ENCODE assay signal across 9 cellular contexts in genomic region chr19:54481326-54481930, GRCh38. TPM values are rescaled to one million over a fixed set of nuclear protein-coding genes. Genes with fewer than 3 reads are reported as not detected.
DNase-seq lines count a peak whose midpoint lies in the region; ATAC-seq, FAIRE-seq and TF ChIP-seq lines count a peak whose summit lies in the region.
"Had no signal": no experiment of that assay in that cellular context is flagged by ENCODE, and none has a peak within 500 bp of the region (broad histone marks: within the 10 kb centered on the region; RNA-seq: fewer than 3 reads in every experiment).

No MANE protein-coding gene starts in this region.

- H4K8ac ChIP-seq in IMR-90 (ENCODE audit: low read depth in 2 of 2, low read length in 2 of 2), result no peak overlapping the region

- no peak overlapping the region; the same call in 1 of the 2 replicates for H3K4me2 ChIP-seq in IMR-90 (ENCODE audit: low read depth, low read length)
- H3K4me2 ChIP-seq in HepG2 (ENCODE audit: low read depth, low read length), result no peak overlapping the region

- TF ChIP-seq POLR2A in IMR-90 (IDR thresholded peaks at IDR 0.05; ENCODE audit: low read depth, low read length) (no peak), HepG2 (IDR thresholded peaks at IDR 0.05; ENCODE audit: insufficient read depth in 1 of 2, low read depth in 2 of 2, low read length in 2 of 2) (no peak), uterus (IDR thresholded peaks at IDR 0.05) (no peak)

- no peak overlapping the region for H4K91ac ChIP-seq in IMR-90 (ENCODE audit: insufficient read depth, low read depth, low read length)

- no peak overlapping the region for H2BK20ac ChIP-seq in IMR-90 (ENCODE audit: low read depth, low read length)

- intact Hi-C loops in IMR-90 (cut with micrococcal nuclease), result loop anchor here (1.0 kb wide), 1 partner anchor 195 kb away; no protein-coding TSS in a partner anchor
- intact Hi-C loops in HepG2 (cut with micrococcal nuclease; ENCODE audit: unreplicated experiment), result no loop called here
- intact Hi-C loops in uterus (cut with DNase I; ENCODE audit: low total_unique reads), result no loop called here

- in situ Hi-C loops in IMR-90 (cut with MboI; ENCODE audit: low sequenced_read_pairs) (no loop called here), HepG2 (cut with HindIII; ENCODE audit: extremely low pct_ligation_motif_present, low pct_unique_long_range_greater_than_20kb) (no loop called here)

- no TSS peak for BruUV-seq in IMR-90 (replicated peaks; lab: Mats Ljungman, UMichigan)
- BruUV-seq in HepG2 (replicated peaks; lab: Mats Ljungman, UMichigan), result no TSS peak

- H4K5ac ChIP-seq in IMR-90 (ENCODE audit: low read depth, low read length), result no peak overlapping the region

- H4K20me1 ChIP-seq in IMR-90 (ENCODE audit: insufficient read depth, low read length), result no peaks in the 10 kb centered on the region
- no peaks in the 10 kb centered on the region for H4K20me1 ChIP-seq in HepG2 (ENCODE audit: insufficient read depth, low read length)

- POLR2A ChIA-PET in IMR-90 (lab: Charles Lee; ENCODE audit: unreplicated experiment), result no interaction called here
- POLR2A ChIA-PET in RWPE1 (lab: Yijun Ruan, JAX; ENCODE audit: low non-redundant PET), result no interaction called here
- POLR2A ChIA-PET in HepG2 (lab: Yijun Ruan, JAX), result no interaction called here

- H3K27ac ChIP-seq in IMR-90 (ENCODE audit: insufficient read depth, low read length), result no peak overlapping the region
- H3K27ac ChIP-seq in RWPE1, result no peak overlapping the region
- H3K27ac ChIP-seq in HepG2 (ENCODE audit: extremely low read length, insufficient read depth, low read length), result no peak overlapping the region
- no peak overlapping the region for H3K27ac ChIP-seq in uterus

- no peaks in the 10 kb centered on the region for H3K79me2 ChIP-seq in HepG2 (ENCODE audit: insufficient read depth, low read length)

- no peaks in the 10 kb centered on the region for H3K79me1 ChIP-seq in IMR-90 (ENCODE audit: low read depth in 1 of 2, low read length in 2 of 2)

- H2BK15ac ChIP-seq in IMR-90 (ENCODE audit: low read depth, low read length), result no peak overlapping the region

- H3K18ac ChIP-seq in IMR-90 (ENCODE audit: low read depth, low read length), result no peak overlapping the region

- WGBS in IMR-90 (ENCODE audit: extremely low coverage in 2 of 2, insufficient read length in 1 of 2), 2 experiments, result no CpG with 5 or more reads among the region's 16 CpGs
- 8% methylated on average over 16 of the region's 16 CpGs for WGBS in HepG2 (ENCODE audit: low lambda C conversion rate)

- DNase-seq in NCI-H1694 treated with DMSO at 0.1 percent for 48 hours (lab: John Stamatoyannopoulos, UW) (peak; percentile 57), NCI-H1694 (lab: John Stamatoyannopoulos, UW) (no peak), IMR-90 (peak; percentile 33), RWPE1 (ENCODE audit: low spot score) (peak; percentile 42), cardiac fibroblast (ENCODE audit: low read depth in 2 of 2) (peak; percentile 40 to 58), HepG2 (ENCODE audit: low spot score) (peak; percentile 49), uterus (no peak)

- no peak overlapping the region for H2BK120ac ChIP-seq in IMR-90 (ENCODE audit: low read depth, low read length)

- 0 out of 2 replicates have a peak, but pooled peaks cover 2% of the 10 kb centered on the region for H3K27me3 ChIP-seq in IMR-90 (ENCODE audit: control insufficient read depth, insufficient read depth, low read length)
- H3K27me3 ChIP-seq in HepG2 (ENCODE audit: control insufficient read depth in 1 of 2, insufficient read depth in 2 of 2, low read length in 2 of 2), result no peaks in the 10 kb centered on the region
- no peaks in the 10 kb centered on the region for H3K27me3 ChIP-seq in uterus

- ATAC-seq in IMR-90 (ENCODE audit: low read depth), result peak; percentile 72; the same call in 1 of the 2 replicates
- peak; percentile 50; the same call in 2 of the 3 replicates for ATAC-seq in HepG2
- ATAC-seq in HG02938 (IDR thresholded peaks at IDR 0.05; ENCODE audit: unreplicated experiment), result no peak

- H3K56ac ChIP-seq in IMR-90 (ENCODE audit: extremely low read depth, insufficient read depth, low read length), result no peak overlapping the region

- H3K9me3 ChIP-seq in IMR-90 (ENCODE audit: control insufficient read depth, insufficient read depth, low read length) (no peaks in the 10 kb centered on the region), HepG2 (ENCODE audit: low read length) (no peaks in the 10 kb centered on the region), uterus (no peaks in the 10 kb centered on the region)

- dilution Hi-C loops in IMR-90 (cut with HindIII; ENCODE audit: low sequenced_read_pairs, unreplicated experiment), result no loop called here

- H3K36me3 ChIP-seq in IMR-90 (ENCODE audit: control insufficient read depth, insufficient read depth, low read length) (no peaks in the 10 kb centered on the region), HepG2 (replicated peaks in 1 of 2; ENCODE audit: control insufficient read depth in 1 of 2, insufficient read depth in 2 of 2, low read length in 2 of 2) (no peaks in the 10 kb centered on the region), uterus (no peaks in the 10 kb centered on the region)

- no peak overlapping the region for H3K4ac ChIP-seq in IMR-90 (ENCODE audit: low read depth, low read length)

- no peak overlapping the region for H2BK5ac ChIP-seq in IMR-90 (ENCODE audit: low read depth, low read length, poor library complexity, severe bottlenecking)

- TF ChIP-seq CTCF in IMR-90 (conservative IDR thresholded peaks at IDR 0.05; ENCODE audit: low read depth, low read length) (peak; percentile 60), RWPE1 (conservative IDR thresholded peaks at IDR 0.05; ENCODE audit: low read depth) (peak; percentile 80), cardiac fibroblast (IDR thresholded peaks at IDR 0.05; ENCODE audit: low read depth, low read length) (peak; percentile 63), HepG2 (CRISPR knock-in tag; IDR thresholded peaks at IDR 0.05) (peak; percentile 88), uterus (IDR thresholded peaks at IDR 0.05) (peak; percentile 20 to 55 (median 40))

- TF ChIP-seq EP300 in HepG2 (IDR thresholded peaks at IDR 0.05; ENCODE audit: low read depth in 2 of 2, low read length in 2 of 2) (no peak), HepG2 (CRISPR knock-in tag; IDR thresholded peaks at IDR 0.05; ENCODE audit: borderline replicate concordance) (no peak)

- no peak overlapping the region for H2AK9ac ChIP-seq in IMR-90 (replicated peaks; ENCODE audit: low read depth, low read length, poor library complexity)

- no peaks in the 10 kb centered on the region for H3K9me1 ChIP-seq in IMR-90 (ENCODE audit: insufficient read depth, low read length)

- H2AK5ac ChIP-seq in IMR-90 (ENCODE audit: low read depth, low read length), result no peak overlapping the region

- CTCF ChIA-PET in IMR-90 (lab: Yijun Ruan, JAX), result interaction anchor here (0.5 to 1.8 kb wide), 10 partner anchors 8 to 1779 kb away, joined by 3 to 8 read pairs (median 4); partner anchors contain the start of gene CDC42EP5
- CTCF ChIA-PET in RWPE1 (lab: Yijun Ruan, JAX), result interaction anchor here (0.7 to 1.7 kb wide), 7 partner anchors 8 to 610 kb away, joined by 3 to 5 read pairs (median 3); partner anchors contain the start of gene CDC42EP5
- CTCF ChIA-PET in HepG2 (lab: Yijun Ruan, JAX; ENCODE audit: low intra/inter-chr PET ratio, low total read pairs), result interaction anchor here (0.8 kb wide), 1 partner anchor 195 kb away, joined by 4 read pairs; no protein-coding TSS in a partner anchor

- H3K9ac ChIP-seq in IMR-90 (ENCODE audit: low read depth, low read length) (no peak overlapping the region), HepG2 (ENCODE audit: insufficient read depth, low read depth, low read length) (no peak overlapping the region)

- H3K14ac ChIP-seq in IMR-90 (replicated peaks; ENCODE audit: low read depth, low read length), result no peak overlapping the region

- H2AFZ ChIP-seq in IMR-90 (replicated peaks; ENCODE audit: low read length, poor library complexity) (peak overlapping the region; percentile 71), HepG2 (ENCODE audit: low read length) (no peak overlapping the region)

- peak; percentile 75 for FAIRE-seq in HepG2 (lab: Jason Lieb, UNC)

- TF ChIP-seq RAD21 in IMR-90 (IDR thresholded peaks at IDR 0.05; ENCODE audit: low read length), result peak; percentile 51
- TF ChIP-seq RAD21 in HepG2 (CRISPR knock-in tag; IDR thresholded peaks at IDR 0.05), result no peak

- no peak overlapping the region for H3K23ac ChIP-seq in IMR-90 (ENCODE audit: low read depth, low read length)

- no peak overlapping the region for H3K4me3 ChIP-seq in IMR-90 (ENCODE audit: insufficient read depth, low read depth, low read length)
- H3K4me3 ChIP-seq in cardiac fibroblast (replicated peaks in 1 of 2; ENCODE audit: low read depth in 2 of 2, low read length in 2 of 2), result no peak overlapping the region
- H3K4me3 ChIP-seq in HepG2 (replicated peaks in 1 of 3; ENCODE audit: insufficient read depth in 1 of 3, low read depth in 2 of 3, low read length in 3 of 3), result no peak overlapping the region
- H3K4me3 ChIP-seq in uterus, result no peak overlapping the region

- H3K4me1 ChIP-seq in IMR-90 (ENCODE audit: control insufficient read depth, insufficient read depth, low read length), result no peaks in the 10 kb centered on the region
- peaks cover 18% of the 10 kb centered on the region for H3K4me1 ChIP-seq in HepG2 (ENCODE audit: insufficient read depth, low read length)
- no peaks in the 10 kb centered on the region for H3K4me1 ChIP-seq in uterus

RNA-seq across cellular contexts. Expression of gene CDC42EP5, which starts 8.3 kb away (rescaled TPM):
- total RNA-seq in IMR-90 (2012; rRNA removed) (7.2 and 7.8 TPM in 2 replicates), HepG2 (2016; rRNA removed; fragmentation: Illumina TruSeq; extraction: Trizol) (0.83 and 1.6 TPM in 2 replicates), uterus (10 to 100 TPM in 2 of 4 donors, 1 to 10 TPM in 2; 1.8 to 39.8 (median 16.1) TPM)
- polyA plus RNA-seq in IMR-90 (2012; rRNA removed) (25.3 and 45.3 TPM in 2 replicates), HepG2 (2011; rRNA removed) (0.34 and 0.41 TPM in 2 replicates)
- 68.0 and 69.8 TPM in 2 replicates for polyA plus RNA-seq in IMR-90 (2012; cell fraction: cytosol; rRNA removed)
- polyA plus RNA-seq in IMR-90 (2012; cell fraction: nucleus; rRNA removed; ENCODE audit: low replicate concordance), result 13.3 and 20.0 TPM in 2 replicates
- 1.4 and 3.2 TPM in 2 replicates for total RNA-seq in HepG2 (2016; cell fraction: cytosol; rRNA removed; fragmentation: Illumina TruSeq; extraction: Trizol; ENCODE audit: low read depth)
- total RNA-seq in HepG2 (2016; cell fraction: insoluble cytoplasmic fraction; rRNA removed; fragmentation: Illumina TruSeq; extraction: Trizol), result 1.00 and 1.6 TPM in 2 replicates
- total RNA-seq in HepG2 (2016; cell fraction: membrane; rRNA removed; fragmentation: Illumina TruSeq; extraction: Trizol), result 1.4 and 1.9 TPM in 2 replicates
- total RNA-seq in HepG2 (2016; cell fraction: nucleus; rRNA removed; fragmentation: Illumina TruSeq; extraction: Trizol), result not detected in 2 replicates
- 0.37 and 0.90 TPM in 2 replicates for polyA plus RNA-seq in HepG2 (2011; cell fraction: cytosol; rRNA removed)
- 0.35 and 0.56 TPM in 2 replicates for polyA plus RNA-seq in HepG2 (2011; cell fraction: nucleus; rRNA removed)
- 0.92 and 0.97 TPM in 2 replicates for polyA plus RNA-seq in HepG2 (2012)
- polyA plus RNA-seq in HepG2 (2016; cell fraction: cytosol; fragmentation: Illumina TruSeq; extraction: Trizol; ENCODE audit: low read depth), result 2.2 and 4.1 TPM in 2 replicates
- 2.3 and 3.1 TPM in 2 replicates for polyA plus RNA-seq in HepG2 (2016; cell fraction: insoluble cytoplasmic fraction; fragmentation: Illumina TruSeq; extraction: Trizol; ENCODE audit: low read depth)
- 4.7 and 5.9 TPM in 2 replicates for polyA plus RNA-seq in HepG2 (2016; cell fraction: membrane; fragmentation: Illumina TruSeq; extraction: Trizol; ENCODE audit: low read depth)
- polyA plus RNA-seq in HepG2 (2016; cell fraction: nucleus; fragmentation: Illumina TruSeq; extraction: Trizol; ENCODE audit: insufficient read depth, low read depth), result 1.2 and 2.4 TPM in 2 replicates
- 0.54 TPM in 1 of 2 replicates, not detected in the other for polyA minus RNA-seq in HepG2 (2011; rRNA and poly(A)+ RNA removed; ENCODE audit: low replicate concordance)
- 0.79 TPM in 1 of 2 replicates, not detected in the other for polyA minus RNA-seq in HepG2 (2011; cell fraction: cytosol; rRNA and poly(A)+ RNA removed)
- not detected in 2 replicates for polyA minus RNA-seq in HepG2 (2011; cell fraction: nucleus; rRNA and poly(A)+ RNA removed)
- polyA plus RNA-seq: CD8-positive, alpha-beta memory T cell had no signal

RNA-seq across cellular contexts. Expression of gene LENG9, which starts 17.9 kb away (rescaled TPM):
- total RNA-seq in IMR-90 (2012; rRNA removed) (0.83 and 1.1 TPM in 2 replicates), HepG2 (2016; rRNA removed; fragmentation: Illumina TruSeq; extraction: Trizol) (1.5 and 2.9 TPM in 2 replicates), uterus (1 to 10 TPM in 3 of 4 donors, not detected in 1; 3.7 to 7.1 (median 3.8) TPM)
- polyA plus RNA-seq in IMR-90 (2012; rRNA removed) (0.69 and 0.94 TPM in 2 replicates), HepG2 (2011; rRNA removed) (0.75 and 1.2 TPM in 2 replicates)
- 0.29 and 1.4 TPM in 2 replicates for polyA plus RNA-seq in IMR-90 (2012; cell fraction: cytosol; rRNA removed)
- 0.34 and 0.86 TPM in 2 replicates for polyA plus RNA-seq in IMR-90 (2012; cell fraction: nucleus; rRNA removed; ENCODE audit: low replicate concordance)
- 0.88 and 1.1 TPM in 2 replicates for total RNA-seq in HepG2 (2016; cell fraction: cytosol; rRNA removed; fragmentation: Illumina TruSeq; extraction: Trizol; ENCODE audit: low read depth)
- total RNA-seq in HepG2 (2016; cell fraction: insoluble cytoplasmic fraction; rRNA removed; fragmentation: Illumina TruSeq; extraction: Trizol), result 1.8 and 2.6 TPM in 2 replicates
- total RNA-seq in HepG2 (2016; cell fraction: membrane; rRNA removed; fragmentation: Illumina TruSeq; extraction: Trizol), result 1.8 and 2.1 TPM in 2 replicates
- 1.9 and 2.7 TPM in 2 replicates for total RNA-seq in HepG2 (2016; cell fraction: nucleus; rRNA removed; fragmentation: Illumina TruSeq; extraction: Trizol)
- 0.86 and 1.8 TPM in 2 replicates for polyA plus RNA-seq in HepG2 (2011; cell fraction: cytosol; rRNA removed)
- 1.7 TPM in 2 replicates for polyA plus RNA-seq in HepG2 (2011; cell fraction: nucleus; rRNA removed)
- 1.5 and 1.8 TPM in 2 replicates for polyA plus RNA-seq in HepG2 (2012)
- polyA plus RNA-seq in HepG2 (2016; cell fraction: cytosol; fragmentation: Illumina TruSeq; extraction: Trizol; ENCODE audit: low read depth), result 0.32 and 0.38 TPM in 2 replicates
- polyA plus RNA-seq in HepG2 (2016; cell fraction: insoluble cytoplasmic fraction; fragmentation: Illumina TruSeq; extraction: Trizol; ENCODE audit: low read depth), result 1.4 and 1.5 TPM in 2 replicates
- polyA plus RNA-seq in HepG2 (2016; cell fraction: membrane; fragmentation: Illumina TruSeq; extraction: Trizol; ENCODE audit: low read depth), result 0.65 and 1.0 TPM in 2 replicates
- polyA plus RNA-seq in HepG2 (2016; cell fraction: nucleus; fragmentation: Illumina TruSeq; extraction: Trizol; ENCODE audit: insufficient read depth, low read depth), result 0.95 and 1.2 TPM in 2 replicates
- polyA minus RNA-seq in HepG2 (2011; rRNA and poly(A)+ RNA removed; ENCODE audit: low replicate concordance), result 5.7 and 6.2 TPM in 2 replicates
- polyA minus RNA-seq in HepG2 (2011; cell fraction: cytosol; rRNA and poly(A)+ RNA removed), result 3.4 and 3.7 TPM in 2 replicates
- polyA minus RNA-seq in HepG2 (2011; cell fraction: nucleus; rRNA and poly(A)+ RNA removed), result 2.7 and 3.9 TPM in 2 replicates

RNA-seq across cellular contexts. Expression of gene LAIR2, which starts 21.2 kb away (rescaled TPM):
- total RNA-seq in IMR-90 (2012; rRNA removed) (not detected in 2 replicates), HepG2 (2016; rRNA removed; fragmentation: Illumina TruSeq; extraction: Trizol) (0.76 and 1.3 TPM in 2 replicates), uterus (not detected)
- polyA plus RNA-seq in IMR-90 (2012; rRNA removed) (not detected in 2 replicates), HepG2 (2011; rRNA removed) (1.9 and 3.6 TPM in 2 replicates)
- not detected in 2 replicates for polyA plus RNA-seq in IMR-90 (2012; cell fraction: cytosol; rRNA removed)
- not detected in 2 replicates for polyA plus RNA-seq in IMR-90 (2012; cell fraction: nucleus; rRNA removed; ENCODE audit: low replicate concordance)
- total RNA-seq in HepG2 (2016; cell fraction: cytosol; rRNA removed; fragmentation: Illumina TruSeq; extraction: Trizol; ENCODE audit: low read depth), result 0.81 and 1.1 TPM in 2 replicates
- 0.92 and 0.93 TPM in 2 replicates for total RNA-seq in HepG2 (2016; cell fraction: insoluble cytoplasmic fraction; rRNA removed; fragmentation: Illumina TruSeq; extraction: Trizol)
- 0.34 and 0.46 TPM in 2 replicates for total RNA-seq in HepG2 (2016; cell fraction: membrane; rRNA removed; fragmentation: Illumina TruSeq; extraction: Trizol)
- not detected in 2 replicates for total RNA-seq in HepG2 (2016; cell fraction: nucleus; rRNA removed; fragmentation: Illumina TruSeq; extraction: Trizol)
- polyA plus RNA-seq in HepG2 (2011; cell fraction: cytosol; rRNA removed), result 1.6 and 2.5 TPM in 2 replicates
- 1.1 TPM in 1 of 2 replicates, not detected in the other for polyA plus RNA-seq in HepG2 (2011; cell fraction: nucleus; rRNA removed)
- polyA plus RNA-seq in HepG2 (2012), result 0.46 and 0.76 TPM in 2 replicates
- 1.2 and 1.3 TPM in 2 replicates for polyA plus RNA-seq in HepG2 (2016; cell fraction: cytosol; fragmentation: Illumina TruSeq; extraction: Trizol; ENCODE audit: low read depth)
- polyA plus RNA-seq in HepG2 (2016; cell fraction: insoluble cytoplasmic fraction; fragmentation: Illumina TruSeq; extraction: Trizol; ENCODE audit: low read depth), result 0.67 TPM in 1 of 2 replicates, not detected in the other
- polyA plus RNA-seq in HepG2 (2016; cell fraction: membrane; fragmentation: Illumina TruSeq; extraction: Trizol; ENCODE audit: low read depth), result 0.65 TPM in 1 of 2 replicates, not detected in the other
- 1.3 and 2.0 TPM in 2 replicates for polyA plus RNA-seq in HepG2 (2016; cell fraction: nucleus; fragmentation: Illumina TruSeq; extraction: Trizol; ENCODE audit: insufficient read depth, low read depth)
- not detected in 2 replicates for polyA minus RNA-seq in HepG2 (2011; rRNA and poly(A)+ RNA removed; ENCODE audit: low replicate concordance)
- polyA minus RNA-seq in HepG2 (2011; cell fraction: cytosol; rRNA and poly(A)+ RNA removed), result not detected in 2 replicates
- not detected in 2 replicates for polyA minus RNA-seq in HepG2 (2011; cell fraction: nucleus; rRNA and poly(A)+ RNA removed)

RNA-seq across cellular contexts. Expression of gene LENG8, which starts 32.4 kb away (rescaled TPM):
- 17.5 and 21.1 TPM in 2 replicates for total RNA-seq in IMR-90 (2012; rRNA removed)
- 93.9 and 108 TPM in 2 replicates for polyA plus RNA-seq in IMR-90 (2012; rRNA removed)
- polyA plus RNA-seq in IMR-90 (2012; cell fraction: cytosol; rRNA removed), result 13.4 and 19.9 TPM in 2 replicates
- polyA plus RNA-seq in IMR-90 (2012; cell fraction: nucleus; rRNA removed; ENCODE audit: low replicate concordance), result 1,067 and 1,629 TPM in 2 replicates
- 5.8 and 14.3 TPM in 2 replicates for total RNA-seq in HepG2 (2016; rRNA removed; fragmentation: Illumina TruSeq; extraction: Trizol)
- 1.1 and 2.1 TPM in 2 replicates for total RNA-seq in HepG2 (2016; cell fraction: cytosol; rRNA removed; fragmentation: Illumina TruSeq; extraction: Trizol; ENCODE audit: low read depth)
- total RNA-seq in HepG2 (2016; cell fraction: insoluble cytoplasmic fraction; rRNA removed; fragmentation: Illumina TruSeq; extraction: Trizol), result 4.7 and 13.0 TPM in 2 replicates
- 4.0 TPM in 2 replicates for total RNA-seq in HepG2 (2016; cell fraction: membrane; rRNA removed; fragmentation: Illumina TruSeq; extraction: Trizol)
- total RNA-seq in HepG2 (2016; cell fraction: nucleus; rRNA removed; fragmentation: Illumina TruSeq; extraction: Trizol), result 28.1 and 29.6 TPM in 2 replicates
- 38.3 and 41.9 TPM in 2 replicates for polyA plus RNA-seq in HepG2 (2011; rRNA removed)
- 3.2 and 6.8 TPM in 2 replicates for polyA plus RNA-seq in HepG2 (2011; cell fraction: cytosol; rRNA removed)
- polyA plus RNA-seq in HepG2 (2011; cell fraction: nucleus; rRNA removed), result 519 and 637 TPM in 2 replicates
- 46.6 and 63.0 TPM in 2 replicates for polyA plus RNA-seq in HepG2 (2012)
- 0.46 and 0.71 TPM in 2 replicates for polyA plus RNA-seq in HepG2 (2016; cell fraction: cytosol; fragmentation: Illumina TruSeq; extraction: Trizol; ENCODE audit: low read depth)
- polyA plus RNA-seq in HepG2 (2016; cell fraction: insoluble cytoplasmic fraction; fragmentation: Illumina TruSeq; extraction: Trizol; ENCODE audit: low read depth), result 5.1 and 9.7 TPM in 2 replicates
- 1.5 and 2.8 TPM in 2 replicates for polyA plus RNA-seq in HepG2 (2016; cell fraction: membrane; fragmentation: Illumina TruSeq; extraction: Trizol; ENCODE audit: low read depth)
- 151 and 199 TPM in 2 replicates for polyA plus RNA-seq in HepG2 (2016; cell fraction: nucleus; fragmentation: Illumina TruSeq; extraction: Trizol; ENCODE audit: insufficient read depth, low read depth)
- 27.1 and 40.7 TPM in 2 replicates for polyA minus RNA-seq in HepG2 (2011; rRNA and poly(A)+ RNA removed; ENCODE audit: low replicate concordance)
- polyA minus RNA-seq in HepG2 (2011; cell fraction: cytosol; rRNA and poly(A)+ RNA removed), result 10.7 and 13.3 TPM in 2 replicates
- polyA minus RNA-seq in HepG2 (2011; cell fraction: nucleus; rRNA and poly(A)+ RNA removed), result 60.4 and 69.7 TPM in 2 replicates
- 100 to 1,000 TPM in 2 of 4 donors, 10 to 100 TPM in 2; 58.1 to 275 (median 91.4) TPM for total RNA-seq in uterus

Comparison
In these comparisons a context has a peak if more than half of its experiments do, and no peak if none do; other contexts are left out.
1. DNase-seq: peak in NCI-H1694 treated with DMSO at 0.1 percent for 48 hours (single experiment), IMR-90 (single experiment), RWPE1 (single experiment), cardiac fibroblast (2 of 2) and HepG2 (single experiment); none in NCI-H1694 (single experiment) and uterus (0 of 2).
2. Peak in every context shown above with its lines, with median percentiles within 50 percentile points of each other: CTCF ChIP-seq.